8 cellular contexts compared by ENCODE assay signal in the genomic region with DNA sequence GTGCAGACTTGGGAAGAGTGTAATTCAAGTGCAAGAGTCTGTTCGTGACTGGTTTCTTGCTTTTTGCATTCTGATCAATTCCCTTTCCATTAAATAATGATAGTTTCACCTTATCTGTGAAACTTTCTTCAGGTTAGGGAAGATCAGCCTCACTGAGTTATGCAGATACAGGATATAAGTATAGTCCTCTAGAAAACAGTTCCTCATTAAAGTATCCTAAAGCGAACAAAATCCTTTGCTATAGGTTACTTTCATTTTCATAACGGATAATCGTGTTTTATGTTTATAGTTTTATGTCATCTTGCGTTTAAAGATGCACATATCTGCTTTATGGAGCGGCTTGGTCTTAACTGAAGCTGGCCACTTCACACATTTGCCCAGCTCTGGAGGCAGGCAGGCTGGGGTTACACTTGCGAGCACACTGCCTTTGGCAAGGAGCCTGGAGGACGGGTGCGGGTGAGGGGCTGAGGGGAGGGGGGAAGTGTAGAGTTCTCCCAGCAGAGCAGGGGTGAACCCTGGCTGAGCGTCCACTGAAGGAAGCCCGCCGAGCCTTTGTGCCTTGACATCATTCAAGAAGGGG.
DNase-seq lines count a peak whose midpoint lies in the region; ATAC-seq and TF ChIP-seq lines count a peak whose summit lies in the region.

No MANE protein-coding gene starts in this region.

- no peaks in the 10 kb centered on the region for H3K36me3 ChIP-seq in tibial artery

- POLR2A ChIA-PET in activated CD8-positive, alpha-beta T cell treated with anti-CD3 and anti-CD28 coated beads for 36 hours (lab: Charles Lee) = no interaction called here

- no peak for TF ChIP-seq CTCF in activated CD8-positive, alpha-beta T cell treated with anti-CD3 and anti-CD28 coated beads for 36 hours (IDR thresholded peaks at IDR 0.05)
- TF ChIP-seq CTCF in tibial artery (IDR thresholded peaks at IDR 0.05) = no peak

- peak overlapping the region; percentile 17 to 36 for H3K4me3 ChIP-seq in tibial artery

- H3K4me3 Mint-ChIP-seq in activated naive CD4-positive, alpha-beta T cell treated with anti-CD3 and anti-CD28 coated beads for 36 hours = peak overlapping the region; percentile 74
- H3K4me3 Mint-ChIP-seq in activated CD8-positive, alpha-beta T cell treated with anti-CD3 and anti-CD28 coated beads for 36 hours = peak overlapping the region; percentile 65

- no peak for ATAC-seq in activated CD8-positive, alpha-beta T cell treated with anti-CD3 and anti-CD28 coated beads for 36 hours
- ATAC-seq in HG03520 (IDR thresholded peaks at IDR 0.05; ENCODE audit: unreplicated experiment) (no peak), GM21526 (IDR thresholded peaks at IDR 0.05; ENCODE audit: low FRiP score, unreplicated experiment) (no peak)

- no peaks in the 10 kb centered on the region for H3K27me3 Mint-ChIP-seq in activated naive CD4-positive, alpha-beta T cell treated with anti-CD3 and anti-CD28 coated beads for 36 hours (ENCODE audit: low read depth)
- H3K27me3 Mint-ChIP-seq in activated CD8-positive, alpha-beta T cell treated with anti-CD3 and anti-CD28 coated beads for 36 hours = no peaks in the 10 kb centered on the region

- H3K9me3 Mint-ChIP-seq in activated naive CD4-positive, alpha-beta T cell treated with anti-CD3 and anti-CD28 coated beads for 36 hours = no peaks in the 10 kb centered on the region
- no peaks in the 10 kb centered on the region for H3K9me3 Mint-ChIP-seq in activated CD8-positive, alpha-beta T cell treated with anti-CD3 and anti-CD28 coated beads for 36 hours

- no peaks in the 10 kb centered on the region for H3K9me3 ChIP-seq in tibial artery

- H3K27ac Mint-ChIP-seq in activated naive CD4-positive, alpha-beta T cell treated with anti-CD3 and anti-CD28 coated beads for 36 hours = no peak overlapping the region
- peak overlapping the region; percentile 7 for H3K27ac Mint-ChIP-seq in activated CD8-positive, alpha-beta T cell treated with anti-CD3 and anti-CD28 coated beads for 36 hours

- H3K4me1 Mint-ChIP-seq in activated naive CD4-positive, alpha-beta T cell treated with anti-CD3 and anti-CD28 coated beads for 36 hours (ENCODE audit: low read depth) = peaks cover 7% of the 10 kb centered on the region
- peaks cover 5% of the 10 kb centered on the region for H3K4me1 Mint-ChIP-seq in activated CD8-positive, alpha-beta T cell treated with anti-CD3 and anti-CD28 coated beads for 36 hours (ENCODE audit: low read depth)

- intact Hi-C loops in activated naive CD4-positive, alpha-beta T cell treated with anti-CD3 and anti-CD28 coated beads for 36 hours (cut with micrococcal nuclease) = loop anchor here (1.0 to 10.0 kb wide), 7 partner anchors 20 to 762 kb away; a partner anchor contains a TSS
- intact Hi-C loops in activated CD8-positive, alpha-beta T cell treated with anti-CD3 and anti-CD28 coated beads for 36 hours (cut with micrococcal nuclease) = loop anchor here (1.0 to 10.0 kb wide), 2 partner anchors 73 to 302 kb away; no protein-coding TSS in a partner anchor
- intact Hi-C loops in tibial artery (cut with DNase I; ENCODE audit: low total_unique reads) = no loop called here

- CTCF ChIA-PET in activated naive CD4-positive, alpha-beta T cell treated with anti-CD3 and anti-CD28 coated beads for 36 hours (lab: Charles Lee) = interaction anchor here (0.6 to 2.2 kb wide), 10 partner anchors 21 to 299 kb away, joined by 3 to 22 read pairs (median 4); no protein-coding TSS in a partner anchor
- CTCF ChIA-PET in activated CD8-positive, alpha-beta T cell treated with anti-CD3 and anti-CD28 coated beads for 36 hours (lab: Charles Lee) = interaction anchor here (0.9 to 4.0 kb wide), 16 partner anchors 10 to 665 kb away, joined by 3 to 46 read pairs (median 4); no protein-coding TSS in a partner anchor

- H3K27ac ChIP-seq in tibial artery = no peak overlapping the region

- H3K27me3 ChIP-seq in tibial artery = peaks cover 0 to 15% of the 10 kb centered on the region in 2 donors

- no peaks in the 10 kb centered on the region for H3K36me3 Mint-ChIP-seq in activated naive CD4-positive, alpha-beta T cell treated with anti-CD3 and anti-CD28 coated beads for 36 hours (ENCODE audit: low read depth)
- H3K36me3 Mint-ChIP-seq in activated CD8-positive, alpha-beta T cell treated with anti-CD3 and anti-CD28 coated beads for 36 hours (ENCODE audit: low read depth) = no peaks in the 10 kb centered on the region

- DNase-seq in activated naive CD4-positive, alpha-beta T cell treated with anti-CD3 and anti-CD28 coated beads for 36 hours = no peak
- DNase-seq in activated naive CD4-positive, alpha-beta T cell (lab: John Stamatoyannopoulos, UW) = no peak
- DNase-seq in activated CD8-positive, alpha-beta T cell treated with anti-CD3 and anti-CD28 coated beads for 36 hours = no peak
- peak; percentile 11 for DNase-seq in left kidney (ENCODE audit: low read depth, low spot score)
- no peak for DNase-seq in tibial artery
- no peak for DNase-seq in D341Med (ENCODE audit: low spot score)

- peaks cover 0 to 15% (median 10%) of the 10 kb centered on the region in 4 donors for H3K4me1 ChIP-seq in tibial artery
